Comparison of ENCODE assay signal across 8 cellular contexts in genomic region chr4:115234405-115235093, GRCh38.
A peak's percentile ranks its signal among the peaks of the same experiment; 100 is the strongest.
DNase-seq lines count a peak whose midpoint lies in the region; ATAC-seq and TF ChIP-seq lines count a peak whose summit lies in the region.

No MANE protein-coding gene starts in this region.

- H3K27ac Mint-ChIP-seq in activated CD8-positive, alpha-beta T cell treated with anti-CD3 and anti-CD28 coated beads, Interleukin-2, amount 10 ng/mL, durations not matched to agents 7 days and 5 days: no peak overlapping the region

- intact Hi-C loops in heart left ventricle (cut with DNase I): no loop called here

- H3K9me2 ChIP-seq in Loucy (replicated peaks; ENCODE audit: low read depth, low read length): no peaks in the 10 kb centered on the region

- CTCF ChIA-PET in activated CD8-positive, alpha-beta T cell treated with anti-CD3 and anti-CD28 coated beads, Interleukin-2, amount 10 ng/mL, durations not matched to agents 7 days and 5 days (lab: Charles Lee): no interaction called here

- no peaks in the 10 kb centered on the region for H4K20me1 ChIP-seq in Loucy (ENCODE audit: insufficient read depth, low read length, poor library complexity, severe bottlenecking)

- H3K4me1 Mint-ChIP-seq in activated CD8-positive, alpha-beta T cell treated with anti-CD3 and anti-CD28 coated beads, Interleukin-2, amount 10 ng/mL, durations not matched to agents 7 days and 5 days (ENCODE audit: low read depth): no peaks in the 10 kb centered on the region

- H3K9me3 Mint-ChIP-seq in activated CD8-positive, alpha-beta T cell treated with anti-CD3 and anti-CD28 coated beads, Interleukin-2, amount 10 ng/mL, durations not matched to agents 7 days and 5 days (ENCODE audit: insufficient read depth): no peaks in the 10 kb centered on the region

- peaks cover 7% of the 10 kb centered on the region for H3K4me1 ChIP-seq in Loucy (ENCODE audit: insufficient read depth, low read length, poor library complexity, severe bottlenecking)
- no peaks in the 10 kb centered on the region for H3K4me1 ChIP-seq in heart left ventricle

- no peak for TF ChIP-seq POLR2A in heart left ventricle (IDR thresholded peaks at IDR 0.05)

- TF ChIP-seq CTCF in Loucy (conservative IDR thresholded peaks at IDR 0.05; ENCODE audit: low read length): peak; percentile 72
- TF ChIP-seq CTCF in heart left ventricle (IDR thresholded peaks at IDR 0.05): peak in 1 of 12 donors; percentile 9

- ATAC-seq in GM21528 (IDR thresholded peaks at IDR 0.05; ENCODE audit: low FRiP score, unreplicated experiment) (peak; percentile 59), heart left ventricle (no peak)
- ATAC-seq in activated CD8-positive, alpha-beta T cell treated with anti-CD3 and anti-CD28 coated beads, Interleukin-2, amount 10 ng/mL, durations not matched to agents 7 days and 5 days: no peak

- H3F3A ChIP-seq in Loucy (ENCODE audit: low read depth): no peaks in the 10 kb centered on the region

- no peaks in the 10 kb centered on the region for H3K27me3 Mint-ChIP-seq in activated CD8-positive, alpha-beta T cell treated with anti-CD3 and anti-CD28 coated beads, Interleukin-2, amount 10 ng/mL, durations not matched to agents 7 days and 5 days (ENCODE audit: low read depth)

- H3K27me3 ChIP-seq in Loucy (ENCODE audit: insufficient read depth, low read length, poor library complexity, severe bottlenecking) (no peaks in the 10 kb centered on the region), heart left ventricle (no peaks in the 10 kb centered on the region)

- H3K36me3 ChIP-seq in Loucy (ENCODE audit: insufficient read depth, low read length) (no peaks in the 10 kb centered on the region), heart left ventricle (no peaks in the 10 kb centered on the region)

- DNase-seq in D341Med (ENCODE audit: low spot score) (peak; percentile 24), retina (peak; percentile 1), NCI-H1930 (lab: John Stamatoyannopoulos, UW) (no peak), heart left ventricle (no peak)
- DNase-seq in activated CD8-positive, alpha-beta T cell treated with anti-CD3 and anti-CD28 coated beads, Interleukin-2, amount 10 ng/mL, durations not matched to agents 7 days and 5 days: peak; percentile 19
- DNase-seq in activated effector memory CD4-positive, alpha-beta T cell treated with anti-CD3 and anti-CD28 coated beads, Interleukin-2, amount 50 U/mL, for 16 hours: no peak

- H3K9ac ChIP-seq in Loucy (ENCODE audit: low read depth, low read length, poor library complexity, severe bottlenecking): no peak overlapping the region

- no peaks in the 10 kb centered on the region for H3K9me3 ChIP-seq in Loucy (ENCODE audit: insufficient read depth, low read depth, low read length)
- no peaks in the 10 kb centered on the region for H3K9me3 ChIP-seq in heart left ventricle

- no peak overlapping the region for H3K4me3 ChIP-seq in Loucy (ENCODE audit: low read length, poor library complexity, severe bottlenecking)
- no peak overlapping the region for H3K4me3 ChIP-seq in heart left ventricle

- POLR2A ChIA-PET in activated CD8-positive, alpha-beta T cell treated with anti-CD3 and anti-CD28 coated beads, Interleukin-2, amount 10 ng/mL, durations not matched to agents 7 days and 5 days (lab: Charles Lee): no interaction called here

- H3K27ac ChIP-seq in heart left ventricle: no peak overlapping the region

- H3K4me2 ChIP-seq in Loucy (ENCODE audit: low read depth, low read length, poor library complexity, severe bottlenecking): peak overlapping the region; percentile 4

- WGBS in heart left ventricle, 4 donors: 44 to 49% (median 46%) methylated on average over 3 of the region's 3 CpGs

- no peaks in the 10 kb centered on the region for H3K36me3 Mint-ChIP-seq in activated CD8-positive, alpha-beta T cell treated with anti-CD3 and anti-CD28 coated beads, Interleukin-2, amount 10 ng/mL, durations not matched to agents 7 days and 5 days (ENCODE audit: low read depth)

- no peaks in the 10 kb centered on the region for H3K79me2 ChIP-seq in Loucy (ENCODE audit: insufficient read depth, low read length)

- H3K4me3 Mint-ChIP-seq in activated CD8-positive, alpha-beta T cell treated with anti-CD3 and anti-CD28 coated beads, Interleukin-2, amount 10 ng/mL, durations not matched to agents 7 days and 5 days: no peak overlapping the region

- H2AFZ ChIP-seq in Loucy (ENCODE audit: low read length): no peak overlapping the region

Comparison
In these comparisons a context has a peak if more than half of its experiments do, and no peak if none do; other contexts are left out.
1. DNase-seq: peak in D341Med (single experiment), activated CD8-positive, alpha-beta T cell treated with anti-CD3 and anti-CD28 coated beads, Interleukin-2, amount 10 ng/mL, durations not matched to agents 7 days and 5 days (single experiment) and retina (single experiment); none in NCI-H1930 (0 of 2), heart left ventricle (0 of 5) and activated effector memory CD4-positive, alpha-beta T cell treated with anti-CD3 and anti-CD28 coated beads, Interleukin-2, amount 50 U/mL, for 16 hours (single experiment).